In genomic region chr17:7712111-7712771, GRCh38 we compare ENCODE assay signal across 16 cellular contexts. TPM values are rescaled to one million over a fixed set of nuclear protein-coding genes. Genes with fewer than 3 reads are reported as not detected.
DNase-seq lines count a peak whose midpoint lies in the region; TF ChIP-seq lines count a peak whose summit lies in the region.
"Had no signal": no experiment of that assay in that cellular context is flagged by ENCODE, and none has a peak within 500 bp of the region (broad histone marks: within the 10 kb centered on the region; RNA-seq: fewer than 3 reads in every experiment).

No MANE protein-coding gene starts in this region.

- peak overlapping the region; percentile 54 for H3K4me2 ChIP-seq in neural cell (ENCODE audit: low read length)

- H3K4me1 ChIP-seq in thyroid gland = peaks cover 8 to 9% of the 10 kb centered on the region in 2 donors

- H3K9ac ChIP-seq in neural cell (ENCODE audit: low read length) = peak overlapping the region; percentile 70

- peak; percentile 65 for TF ChIP-seq EP300 in neural cell (conservative IDR thresholded peaks at IDR 0.05; ENCODE audit: poor library complexity, severe bottlenecking)

- H3K27me3 ChIP-seq in neural cell (ENCODE audit: insufficient read depth, low read depth, low read length) (no peaks in the 10 kb centered on the region), thyroid gland (no peaks in the 10 kb centered on the region)
- H3K27me3 ChIP-seq: breast epithelium had no signal

- peak overlapping the region; percentile 6 for H2AFZ ChIP-seq in neural cell (ENCODE audit: low read depth, low read length)

- H3K9me3 ChIP-seq in neural cell (ENCODE audit: low read length) (no peaks in the 10 kb centered on the region), thyroid gland (no peaks in the 10 kb centered on the region)
- H3K9me3 ChIP-seq: breast epithelium, Peyer's patch, tibial nerve had no signal

- no peaks in the 10 kb centered on the region for H4K20me1 ChIP-seq in neural cell (ENCODE audit: insufficient read depth)

- intact Hi-C loops in thyroid gland (cut with DNase I) = no loop called here

- no peaks in the 10 kb centered on the region for H3K9me2 ChIP-seq in neural cell (ENCODE audit: insufficient read depth, low read length)

- TF ChIP-seq CTCF in coronary artery (IDR thresholded peaks at IDR 0.05) = no peak
- TF ChIP-seq CTCF in neural cell (IDR thresholded peaks at IDR 0.05; ENCODE audit: poor library complexity, severe bottlenecking) = no peak
- TF ChIP-seq CTCF in thyroid gland (IDR thresholded peaks at IDR 0.05) = no peak

- TF ChIP-seq POLR2A in thyroid gland (IDR thresholded peaks at IDR 0.05) = no peak

- H3K27ac ChIP-seq in coronary artery (no peak overlapping the region), neural cell (ENCODE audit: low read length) (peak overlapping the region; percentile 94), thyroid gland (no peak overlapping the region)
- H3K27ac ChIP-seq: breast epithelium, Peyer's patch, tibial nerve had no signal

- WGBS in thyroid gland, 2 donors = 5 to 6% methylated on average over 18 to 19 of the region's 19 CpGs

- H3F3A ChIP-seq in neural cell (ENCODE audit: insufficient read depth, low read length, poor library complexity, severe bottlenecking) = peaks cover 10% of the 10 kb centered on the region

- H3K79me2 ChIP-seq in neural cell (replicated peaks; ENCODE audit: insufficient read depth, low read length) = peaks cover 21% of the 10 kb centered on the region

- TF ChIP-seq RAD21 in neural cell (conservative IDR thresholded peaks at IDR 0.05) = no peak

- H3K36me3 ChIP-seq in neural cell (ENCODE audit: insufficient read depth, low read length) = no peaks in the 10 kb centered on the region
- H3K36me3 ChIP-seq in thyroid gland = no peaks in the 10 kb centered on the region
- H3K36me3 ChIP-seq: breast epithelium, Peyer's patch, tibial nerve had no signal

- H3K4me3 ChIP-seq in coronary artery (no peak overlapping the region), neural cell (ENCODE audit: low read length) (peak overlapping the region; percentile 59), thyroid gland (replicated peaks in 1 of 3) (no peak overlapping the region)
- H3K4me3 ChIP-seq: breast epithelium, Peyer's patch, tibial nerve had no signal

- DNase-seq in NCI-H345 (lab: John Stamatoyannopoulos, UW) = peak; percentile 15
- DNase-seq in NCI-H345 treated with DMSO at 0.1 percent for 48 hours (lab: John Stamatoyannopoulos, UW; ENCODE audit: unreplicated experiment) = no peak
- DNase-seq in NCI-H1105 treated with DMSO at 0.1 percent for 48 hours (lab: John Stamatoyannopoulos, UW) = peak; percentile 61
- peak; percentile 69 for DNase-seq in coronary artery (ENCODE audit: low spot score)
- no peak for DNase-seq in thyroid gland
- DNase-seq in hepatic stellate cell (ENCODE audit: low spot score) = no peak
- no peak for DNase-seq in GM03348 (ENCODE audit: low spot score)
- DNase-seq: activated B cell treated with CpG ODN at 0.5 μM for 24 hours; effector CD8-positive, alpha-beta T cell; Peyer's patch; T-helper 1 cell had no signal

TF ChIP-seq in neural cell, 6 proteins besides CTCF, POLR2A, EP300 and RAD21:
- TF ChIP-seq EZH2 (IDR thresholded peaks at IDR 0.05; ENCODE audit: borderline replicate concordance, insufficient read depth, low read length, poor library complexity, severe bottlenecking) = no peak
- TF ChIP-seq REST (IDR thresholded peaks at IDR 0.05; ENCODE audit: borderline replicate concordance) = peak; percentile 36
- TF ChIP-seq TAF1 (IDR thresholded peaks at IDR 0.05; ENCODE audit: low read depth) = no peak
- TF ChIP-seq SMC3 (conservative IDR thresholded peaks at IDR 0.05; ENCODE audit: poor library complexity) = no peak
- TF ChIP-seq MXI1 (conservative IDR thresholded peaks at IDR 0.05; ENCODE audit: poor library complexity, severe bottlenecking) = peak; percentile 80
- no peak for TF ChIP-seq POLR2AphosphoS5 (IDR thresholded peaks at IDR 0.05)

RNA-seq across cellular contexts. Expression of gene DNAH2, which starts 5.3 kb away (rescaled TPM):
- polyA plus RNA-seq in neural cell = 2.0 and 2.1 TPM in 2 replicates
- polyA minus RNA-seq in neural cell = 2.8 and 4.1 TPM in 2 replicates
- total RNA-seq in thyroid gland = under 1 TPM in 3 of 4 donors, not detected in 1; under 0.01 to 0.22 (median 0.20) TPM
- total RNA-seq: activated B cell treated with CpG ODN at 0.5 μM for 24 hours; activated naive CD4-positive, alpha-beta T cell treated with anti-CD3 and anti-CD28 coated beads for 36 hours; NCI-H460 had no signal

RNA-seq across cellular contexts. Expression of gene EFNB3, which starts 7.2 kb away (rescaled TPM):
- polyA plus RNA-seq in neural cell = 36.4 and 46.5 TPM in 2 replicates
- polyA minus RNA-seq in neural cell = 36.3 and 40.2 TPM in 2 replicates
- total RNA-seq in thyroid gland = under 1 TPM in 3 of 4 donors, not detected in 1; 0.27 to 0.38 (median 0.33) TPM
- total RNA-seq: activated B cell treated with CpG ODN at 0.5 μM for 24 hours; activated naive CD4-positive, alpha-beta T cell treated with anti-CD3 and anti-CD28 coated beads for 36 hours had no signal

RNA-seq across cellular contexts. Expression of gene WRAP53, which starts 24.0 kb away (rescaled TPM):
- 20.1 and 22.4 TPM in 2 replicates for polyA plus RNA-seq in neural cell
- 13.8 and 16.8 TPM in 2 replicates for polyA minus RNA-seq in neural cell
- total RNA-seq in thyroid gland = 1 to 10 TPM; 2.9 to 8.0 (median 4.6) TPM

RNA-seq across cellular contexts. Expression of gene TP53, which starts 25.0 kb away (rescaled TPM):
- 13.8 and 14.3 TPM in 2 replicates for polyA plus RNA-seq in neural cell
- polyA minus RNA-seq in neural cell = 15.3 and 16.3 TPM in 2 replicates
- total RNA-seq in thyroid gland = 10 to 100 TPM; 16.4 to 66.4 (median 35.6) TPM

Comparison
In these comparisons a context has a peak if more than half of its experiments do, and no peak if none do; other contexts are left out.
1. DNase-seq: peak in NCI-H345 (single experiment), NCI-H1105 treated with DMSO at 0.1 percent for 48 hours (single experiment) and coronary artery (single experiment); none in NCI-H345 treated with DMSO at 0.1 percent for 48 hours (single experiment), thyroid gland (0 of 2), hepatic stellate cell (single experiment) and GM03348 (single experiment).